Comparison of ENCODE assay signal across 15 cellular contexts in the genomic region with DNA sequence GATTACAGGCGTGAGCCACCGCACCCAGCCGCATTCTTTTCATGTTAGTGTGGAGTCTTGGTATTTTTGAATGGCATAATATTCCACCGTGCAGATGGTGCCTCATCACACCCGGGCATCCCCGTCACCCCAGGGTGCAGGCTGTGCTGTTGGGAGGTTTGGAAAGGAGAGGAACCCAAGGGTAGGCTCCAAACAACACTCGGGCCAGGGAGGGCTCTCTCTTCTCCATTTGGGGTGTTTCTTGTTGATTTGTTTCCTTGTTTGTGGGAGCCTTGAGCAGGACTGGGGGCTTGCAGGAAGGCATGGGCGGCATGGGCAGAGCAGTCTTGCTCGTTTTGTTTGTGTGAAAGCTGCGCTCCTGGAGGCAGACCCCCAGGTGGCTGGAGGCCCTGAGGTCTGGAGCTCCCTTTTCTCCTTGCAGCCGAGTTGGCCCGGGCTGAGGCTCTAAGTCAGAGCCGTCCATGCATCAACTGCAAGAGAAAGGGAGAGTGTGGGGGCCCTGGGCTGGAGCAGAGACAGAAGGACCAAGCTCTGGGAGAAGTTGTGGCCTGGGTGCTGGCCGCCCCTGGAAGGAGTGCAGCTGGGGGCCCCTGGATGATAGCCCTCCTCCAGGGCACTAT. TPM values are rescaled to one million over a fixed set of nuclear protein-coding genes. Genes with fewer than 3 reads are reported as not detected.
DNase-seq lines count a peak whose midpoint lies in the region; ATAC-seq and TF ChIP-seq lines count a peak whose summit lies in the region.
"Had no signal": no experiment of that assay in that cellular context is flagged by ENCODE, and none has a peak within 500 bp of the region (broad histone marks: within the 10 kb centered on the region; RNA-seq: fewer than 3 reads in every experiment).

No MANE protein-coding gene starts in this region.

- ATAC-seq in activated CD8-positive, alpha-beta memory T cell treated with anti-CD3 and anti-CD28 coated beads, Interleukin-2, amount 10 ng/mL, durations not matched to agents 7 days and 5 days = no peak
- ATAC-seq in RWPE2 (ENCODE audit: low read depth) (no peak), HG02798 (IDR thresholded peaks at IDR 0.05; ENCODE audit: poor library complexity, unreplicated experiment) (no peak)
- ATAC-seq: stimulated activated naive B cell treated with anti-CD40 and anti-IgM and Interleukin-4, amounts not matched to agents 10 μg/mL and 1 μg/mL and 100 μg/mL, for 72 hours had no signal

- peaks cover 11% of the 10 kb centered on the region for H3K27me3 Mint-ChIP-seq in activated CD8-positive, alpha-beta memory T cell treated with anti-CD3 and anti-CD28 coated beads, Interleukin-2, amount 10 ng/mL, durations not matched to agents 7 days and 5 days
- H3K27me3 Mint-ChIP-seq: stimulated activated naive B cell treated with anti-CD40 and anti-IgM and Interleukin-4, amounts not matched to agents 10 μg/mL and 1 μg/mL and 100 μg/mL, for 72 hours had no signal

- CTCF ChIA-PET in activated CD8-positive, alpha-beta memory T cell treated with anti-CD3 and anti-CD28 coated beads, Interleukin-2, amount 10 ng/mL, durations not matched to agents 7 days and 5 days (lab: Charles Lee) = no interaction called here

- DNase-seq in activated CD8-positive, alpha-beta memory T cell treated with anti-CD3 and anti-CD28 coated beads, Interleukin-2, amount 50 U/mL, for 48 hours = peak; percentile 37
- DNase-seq in activated CD8-positive, alpha-beta memory T cell treated with anti-CD3 and anti-CD28 coated beads, Interleukin-2, amount 10 ng/mL, durations not matched to agents 7 days and 5 days = no peak
- DNase-seq in RWPE2 (ENCODE audit: low spot score) (peak; percentile 25), superior temporal gyrus (ENCODE audit: extremely low spot score) (peak; percentile 40), NCI-H510A (lab: John Stamatoyannopoulos, UW) (no peak), HuH-7.5 (ENCODE audit: low spot score) (no peak)
- DNase-seq: ACHN; CD8-positive, alpha-beta memory T cell; EL; SIG-M5; stimulated activated naive B cell treated with anti-CD40 and anti-IgM and Interleukin-4, amounts not matched to agents 10 μg/mL and 1 μg/mL and 100 μg/mL, for 72 hours had no signal

- H3K27ac Mint-ChIP-seq in activated CD8-positive, alpha-beta memory T cell treated with anti-CD3 and anti-CD28 coated beads, Interleukin-2, amount 10 ng/mL, durations not matched to agents 7 days and 5 days = no peak overlapping the region
- H3K27ac Mint-ChIP-seq: stimulated activated naive B cell treated with anti-CD40 and anti-IgM and Interleukin-4, amounts not matched to agents 10 μg/mL and 1 μg/mL and 100 μg/mL, for 72 hours had no signal

- no peaks in the 10 kb centered on the region for H3K9me3 Mint-ChIP-seq in activated CD8-positive, alpha-beta memory T cell treated with anti-CD3 and anti-CD28 coated beads, Interleukin-2, amount 10 ng/mL, durations not matched to agents 7 days and 5 days (ENCODE audit: low read depth)
- H3K9me3 Mint-ChIP-seq: CD8-positive, alpha-beta memory T cell; stimulated activated naive B cell treated with anti-CD40 and anti-IgM and Interleukin-4, amounts not matched to agents 10 μg/mL and 1 μg/mL and 100 μg/mL, for 72 hours had no signal

- no peaks in the 10 kb centered on the region for H3K36me3 Mint-ChIP-seq in activated CD8-positive, alpha-beta memory T cell treated with anti-CD3 and anti-CD28 coated beads, Interleukin-2, amount 10 ng/mL, durations not matched to agents 7 days and 5 days
- H3K36me3 Mint-ChIP-seq: CD8-positive, alpha-beta memory T cell; stimulated activated naive B cell treated with anti-CD40 and anti-IgM and Interleukin-4, amounts not matched to agents 10 μg/mL and 1 μg/mL and 100 μg/mL, for 72 hours had no signal

- H3K4me1 ChIP-seq in RWPE2 (ENCODE audit: insufficient read depth, poor library complexity, severe bottlenecking) = peaks cover 9% of the 10 kb centered on the region

- no peak overlapping the region for H3K4me3 ChIP-seq in RWPE2 (ENCODE audit: severe bottlenecking)
- H3K4me3 ChIP-seq: pancreas had no signal

- H3K4me1 Mint-ChIP-seq in activated CD8-positive, alpha-beta memory T cell treated with anti-CD3 and anti-CD28 coated beads, Interleukin-2, amount 10 ng/mL, durations not matched to agents 7 days and 5 days = peaks cover 10% of the 10 kb centered on the region

- no peak overlapping the region for H3K4me3 Mint-ChIP-seq in activated CD8-positive, alpha-beta memory T cell treated with anti-CD3 and anti-CD28 coated beads, Interleukin-2, amount 10 ng/mL, durations not matched to agents 7 days and 5 days
- H3K4me3 Mint-ChIP-seq: CD8-positive, alpha-beta memory T cell; stimulated activated naive B cell treated with anti-CD40 and anti-IgM and Interleukin-4, amounts not matched to agents 10 μg/mL and 1 μg/mL and 100 μg/mL, for 72 hours had no signal

- H3K27ac ChIP-seq in RWPE2 (ENCODE audit: poor library complexity, severe bottlenecking) (no peak overlapping the region), layer of hippocampus (ENCODE audit: low read depth, low read length) (peak overlapping the region; percentile 93)
- H3K27ac ChIP-seq: KMS-11, pancreas had no signal

- H3K27me3 ChIP-seq in RWPE2 (ENCODE audit: insufficient read depth, poor library complexity, severe bottlenecking) (no peaks in the 10 kb centered on the region), layer of hippocampus (ENCODE audit: control insufficient read depth, insufficient read depth, low read length) (no peaks in the 10 kb centered on the region)
- H3K27me3 ChIP-seq: pancreas had no signal

- TF ChIP-seq CTCF in RWPE2 (IDR thresholded peaks at IDR 0.05; ENCODE audit: poor library complexity, severe bottlenecking) = no peak

- no peaks in the 10 kb centered on the region for H3K9me3 ChIP-seq in RWPE2 (ENCODE audit: severe bottlenecking)
- H3K9me3 ChIP-seq: pancreas had no signal

- H3K36me3 ChIP-seq in RWPE2 (ENCODE audit: low read depth) = no peaks in the 10 kb centered on the region
- H3K36me3 ChIP-seq: pancreas had no signal

RNA-seq across cellular contexts. Expression of gene KLF13, which starts 26.9 kb away (rescaled TPM):
- total RNA-seq in activated CD8-positive, alpha-beta memory T cell treated with anti-CD3 and anti-CD28 coated beads, Interleukin-2, amount 10 ng/mL, durations not matched to agents 7 days and 5 days = 100 to 1,000 TPM; 163 to 206 TPM

Comparison
In these comparisons a context has a peak if more than half of its experiments do, and no peak if none do; other contexts are left out.
1. DNase-seq: peak in activated CD8-positive, alpha-beta memory T cell treated with anti-CD3 and anti-CD28 coated beads, Interleukin-2, amount 50 U/mL, for 48 hours (single experiment), RWPE2 (single experiment) and superior temporal gyrus (single experiment); none in activated CD8-positive, alpha-beta memory T cell treated with anti-CD3 and anti-CD28 coated beads, Interleukin-2, amount 10 ng/mL, durations not matched to agents 7 days and 5 days (single experiment), NCI-H510A (single experiment) and HuH-7.5 (single experiment).